In the genomic region with DNA sequence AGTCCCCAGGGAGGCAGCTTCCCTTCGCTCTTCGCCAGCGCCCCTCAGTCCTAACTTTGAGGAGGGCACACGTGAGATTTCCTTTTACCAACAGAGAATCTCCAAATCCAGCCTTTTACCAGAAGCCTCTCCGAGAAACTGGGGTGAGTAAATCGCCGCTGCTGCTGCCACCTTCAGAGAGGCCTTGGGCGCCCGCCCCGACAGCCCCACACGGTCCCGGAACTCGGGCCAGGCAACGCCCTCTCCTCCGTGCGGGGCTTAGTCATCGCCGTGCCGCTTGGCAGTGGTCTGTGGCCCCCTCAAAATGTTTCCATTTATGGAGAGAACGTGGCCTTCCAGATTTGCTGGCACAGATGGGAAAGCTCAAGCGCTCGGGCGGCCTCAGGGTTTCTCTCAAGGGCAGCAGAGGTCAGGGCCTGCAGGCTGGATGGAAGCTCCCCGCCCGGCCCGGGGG, we compare ENCODE assay signal across 10 cellular contexts. TPM values are rescaled to one million over a fixed set of nuclear protein-coding genes. Genes with fewer than 3 reads are reported as not detected.
DNase-seq lines count a peak whose midpoint lies in the region; ATAC-seq and TF ChIP-seq lines count a peak whose summit lies in the region.
"Had no signal": no experiment of that assay in that cellular context is flagged by ENCODE, and none has a peak within 500 bp of the region (broad histone marks: within the 10 kb centered on the region; RNA-seq: fewer than 3 reads in every experiment).

No MANE protein-coding gene starts in this region.

- WGBS in HUES64: 86% methylated on average over 26 of the region's 26 CpGs

- intact Hi-C loops in lower lobe of right lung (cut with DNase I): no loop called here

- H3K4me3 ChIP-seq in HUES64 (ENCODE audit: low read length): no peak overlapping the region
- H3K4me3 ChIP-seq in lower lobe of right lung: peak overlapping the region; percentile 6
- peak overlapping the region in 1 of 2 donors; percentile 57 for H3K4me3 ChIP-seq in stomach smooth muscle (ENCODE audit: low read length in 2 of 2)

- H3K9ac ChIP-seq in HUES64 (ENCODE audit: low read depth, low read length) (0 out of 2 replicates have a peak overlapping the region, but pooled peaks have one; percentile 8), stomach smooth muscle (ENCODE audit: low read length in 2 of 2) (peak overlapping the region; percentile 79 to 81)

- H3K27ac ChIP-seq in HUES64 (ENCODE audit: low read depth, low read length) (no peak overlapping the region), cingulate gyrus (ENCODE audit: low read depth, low read length) (peak overlapping the region; percentile 19), lower lobe of right lung (peak overlapping the region; percentile 80), stomach smooth muscle (ENCODE audit: low read length) (peak overlapping the region; percentile 99)

- H3K27me3 ChIP-seq in HUES64 (ENCODE audit: insufficient read depth, low read length): no peaks in the 10 kb centered on the region
- H3K27me3 ChIP-seq in lower lobe of right lung (ENCODE audit: low read depth): peaks cover 30% of the 10 kb centered on the region
- H3K27me3 ChIP-seq in stomach smooth muscle (ENCODE audit: control insufficient read depth in 1 of 2, insufficient read depth in 2 of 2, low read length in 2 of 2): no peaks in the 10 kb centered on the region

- DNase-seq in lower lobe of right lung: peak; percentile 53
- no peak for DNase-seq in epidermal melanocyte (ENCODE audit: insufficient read length, low spot score)
- no peak for DNase-seq in NCI-H2081 (lab: John Stamatoyannopoulos, UW)
- DNase-seq: NCI-H1930, T-helper 9 cell had no signal

- ATAC-seq in lower lobe of right lung (peak; percentile 64 to 79), GM19035 (IDR thresholded peaks at IDR 0.05; ENCODE audit: unreplicated experiment) (no peak), HG02588 (IDR thresholded peaks at IDR 0.05; ENCODE audit: unreplicated experiment) (no peak)

- H3K4me1 ChIP-seq in HUES64 (ENCODE audit: insufficient read depth, low read length) (no peaks in the 10 kb centered on the region), lower lobe of right lung (peaks cover 21% of the 10 kb centered on the region), stomach smooth muscle (ENCODE audit: control insufficient read depth, insufficient read depth, low read length) (peaks cover 50% of the 10 kb centered on the region)

- H3K36me3 ChIP-seq in HUES64 (ENCODE audit: insufficient read depth, low read length) (no peaks in the 10 kb centered on the region), lower lobe of right lung (no peaks in the 10 kb centered on the region), stomach smooth muscle (ENCODE audit: control insufficient read depth in 2 of 2, insufficient read depth in 2 of 2, low read length in 2 of 2) (no peaks in the 10 kb centered on the region)

- H3K9me3 ChIP-seq in HUES64 (ENCODE audit: insufficient read depth, low read depth, low read length) (peaks cover 12% of the 10 kb centered on the region), lower lobe of right lung (peaks cover 4% of the 10 kb centered on the region), stomach smooth muscle (ENCODE audit: control insufficient read depth in 2 of 2, low read length in 2 of 2) (no peaks in the 10 kb centered on the region)

- no peak for TF ChIP-seq CTCF in lower lobe of right lung (IDR thresholded peaks at IDR 0.05)

RNA-seq across cellular contexts. Expression of a gene that starts 41.4 kb away (rescaled TPM):
- polyA plus RNA-seq in HUES64 (2013, experiment 1 of 2): 62.6 TPM
- polyA plus RNA-seq in HUES64 (2013, experiment 2 of 2): 69.5 TPM
- total RNA-seq in lower lobe of right lung: 227 TPM

Comparison
In these comparisons a context has a peak if more than half of its experiments do, and no peak if none do; other contexts are left out.
1. ATAC-seq: peak in lower lobe of right lung (2 of 2); none in GM19035 (single experiment) and HG02588 (single experiment).